ENCODE assay signal across 1 cellular context in the genomic region with DNA sequence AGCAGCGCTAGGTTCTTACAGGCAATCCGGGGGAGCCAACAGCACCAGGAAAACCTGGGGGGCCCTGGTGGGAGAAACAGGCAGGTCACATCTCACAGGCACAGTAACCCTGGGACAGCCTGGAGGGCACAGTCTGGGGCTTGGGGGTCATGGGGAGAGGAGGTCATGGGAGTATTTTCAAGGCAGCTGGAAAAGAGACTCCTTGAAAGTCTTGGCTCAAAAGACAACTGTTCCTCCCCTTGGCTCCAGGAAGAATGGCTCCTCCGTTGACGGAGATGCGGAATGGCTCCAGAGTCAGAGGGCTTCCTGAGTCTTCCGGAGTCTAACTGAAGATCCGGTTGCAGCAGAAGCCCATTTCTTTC.
TF ChIP-seq lines count a peak whose summit lies in the region.

No MANE protein-coding gene starts in this region.

TF ChIP-seq in GM23338, 12 proteins besides CTCF, POLR2A, EP300 and RAD21 (continued from another document):
- TF ChIP-seq, protein P1, sequence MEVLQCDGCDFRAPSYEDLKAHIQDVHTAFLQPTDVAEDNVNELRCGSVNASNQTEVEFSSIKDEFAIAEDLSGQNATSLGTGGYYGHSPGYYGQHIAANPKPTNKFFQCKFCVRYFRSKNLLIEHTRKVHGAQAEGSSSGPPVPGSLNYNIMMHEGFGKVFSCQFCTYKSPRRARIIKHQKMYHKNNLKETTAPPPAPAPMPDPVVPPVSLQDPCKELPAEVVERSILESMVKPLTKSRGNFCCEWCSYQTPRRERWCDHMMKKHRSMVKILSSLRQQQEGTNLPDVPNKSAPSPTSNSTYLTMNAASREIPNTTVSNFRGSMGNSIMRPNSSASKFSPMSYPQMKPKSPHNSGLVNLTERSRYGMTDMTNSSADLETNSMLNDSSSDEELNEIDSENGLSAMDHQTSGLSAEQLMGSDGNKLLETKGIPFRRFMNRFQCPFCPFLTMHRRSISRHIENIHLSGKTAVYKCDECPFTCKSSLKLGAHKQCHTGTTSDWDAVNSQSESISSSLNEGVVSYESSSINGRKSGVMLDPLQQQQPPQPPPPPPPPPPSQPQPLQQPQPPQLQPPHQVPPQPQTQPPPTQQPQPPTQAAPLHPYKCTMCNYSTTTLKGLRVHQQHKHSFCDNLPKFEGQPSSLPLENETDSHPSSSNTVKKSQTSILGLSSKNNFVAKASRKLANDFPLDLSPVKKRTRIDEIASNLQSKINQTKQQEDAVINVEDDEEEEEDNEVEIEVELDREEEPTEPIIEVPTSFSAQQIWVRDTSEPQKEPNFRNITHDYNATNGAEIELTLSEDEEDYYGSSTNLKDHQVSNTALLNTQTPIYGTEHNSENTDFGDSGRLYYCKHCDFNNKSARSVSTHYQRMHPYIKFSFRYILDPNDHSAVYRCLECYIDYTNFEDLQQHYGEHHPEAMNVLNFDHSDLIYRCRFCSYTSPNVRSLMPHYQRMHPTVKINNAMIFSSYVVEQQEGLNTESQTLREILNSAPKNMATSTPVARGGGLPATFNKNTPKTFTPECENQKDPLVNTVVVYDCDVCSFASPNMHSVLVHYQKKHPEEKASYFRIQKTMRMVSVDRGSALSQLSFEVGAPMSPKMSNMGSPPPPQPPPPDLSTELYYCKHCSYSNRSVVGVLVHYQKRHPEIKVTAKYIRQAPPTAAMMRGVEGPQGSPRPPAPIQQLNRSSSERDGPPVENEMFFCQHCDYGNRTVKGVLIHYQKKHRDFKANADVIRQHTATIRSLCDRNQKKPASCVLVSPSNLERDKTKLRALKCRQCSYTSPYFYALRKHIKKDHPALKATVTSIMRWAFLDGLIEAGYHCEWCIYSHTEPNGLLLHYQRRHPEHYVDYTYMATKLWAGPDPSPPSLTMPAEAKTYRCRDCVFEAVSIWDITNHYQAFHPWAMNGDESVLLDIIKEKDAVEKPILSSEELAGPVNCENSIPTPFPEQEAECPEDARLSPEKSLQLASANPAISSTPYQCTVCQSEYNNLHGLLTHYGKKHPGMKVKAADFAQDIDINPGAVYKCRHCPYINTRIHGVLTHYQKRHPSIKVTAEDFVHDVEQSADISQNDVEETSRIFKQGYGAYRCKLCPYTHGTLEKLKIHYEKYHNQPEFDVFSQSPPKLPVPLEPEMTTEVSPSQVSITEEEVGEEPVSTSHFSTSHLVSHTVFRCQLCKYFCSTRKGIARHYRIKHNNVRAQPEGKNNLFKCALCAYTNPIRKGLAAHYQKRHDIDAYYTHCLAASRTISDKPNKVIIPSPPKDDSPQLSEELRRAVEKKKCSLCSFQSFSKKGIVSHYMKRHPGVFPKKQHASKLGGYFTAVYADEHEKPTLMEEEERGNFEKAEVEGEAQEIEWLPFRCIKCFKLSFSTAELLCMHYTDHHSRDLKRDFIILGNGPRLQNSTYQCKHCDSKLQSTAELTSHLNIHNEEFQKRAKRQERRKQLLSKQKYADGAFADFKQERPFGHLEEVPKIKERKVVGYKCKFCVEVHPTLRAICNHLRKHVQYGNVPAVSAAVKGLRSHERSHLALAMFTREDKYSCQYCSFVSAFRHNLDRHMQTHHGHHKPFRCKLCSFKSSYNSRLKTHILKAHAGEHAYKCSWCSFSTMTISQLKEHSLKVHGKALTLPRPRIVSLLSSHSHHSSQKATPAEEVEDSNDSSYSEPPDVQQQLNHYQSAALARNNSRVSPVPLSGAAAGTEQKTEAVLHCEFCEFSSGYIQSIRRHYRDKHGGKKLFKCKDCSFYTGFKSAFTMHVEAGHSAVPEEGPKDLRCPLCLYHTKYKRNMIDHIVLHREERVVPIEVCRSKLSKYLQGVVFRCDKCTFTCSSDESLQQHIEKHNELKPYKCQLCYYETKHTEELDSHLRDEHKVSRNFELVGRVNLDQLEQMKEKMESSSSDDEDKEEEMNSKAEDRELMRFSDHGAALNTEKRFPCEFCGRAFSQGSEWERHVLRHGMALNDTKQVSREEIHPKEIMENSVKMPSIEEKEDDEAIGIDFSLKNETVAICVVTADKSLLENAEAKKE (CRISPR knock-in tag; IDR thresholded peaks at IDR 0.05) = no peak
- TF ChIP-seq ZNF114 (CRISPR knock-in tag; IDR thresholded peaks at IDR 0.05) (no peak), ZNF331 (CRISPR knock-in tag; IDR thresholded peaks at IDR 0.05; ENCODE audit: low read depth) (no peak), EZH2 (IDR thresholded peaks at IDR 0.05; ENCODE audit: low read depth, unreplicated experiment) (no peak), EZH2phosphoT487 (IDR thresholded peaks at IDR 0.05; ENCODE audit: unreplicated experiment) (no peak), CREB1 (CRISPR knock-in tag; IDR thresholded peaks at IDR 0.05; ENCODE audit: low read depth) (no peak)
